Comparison of ENCODE assay signal across 20 cellular contexts in the genomic region with DNA sequence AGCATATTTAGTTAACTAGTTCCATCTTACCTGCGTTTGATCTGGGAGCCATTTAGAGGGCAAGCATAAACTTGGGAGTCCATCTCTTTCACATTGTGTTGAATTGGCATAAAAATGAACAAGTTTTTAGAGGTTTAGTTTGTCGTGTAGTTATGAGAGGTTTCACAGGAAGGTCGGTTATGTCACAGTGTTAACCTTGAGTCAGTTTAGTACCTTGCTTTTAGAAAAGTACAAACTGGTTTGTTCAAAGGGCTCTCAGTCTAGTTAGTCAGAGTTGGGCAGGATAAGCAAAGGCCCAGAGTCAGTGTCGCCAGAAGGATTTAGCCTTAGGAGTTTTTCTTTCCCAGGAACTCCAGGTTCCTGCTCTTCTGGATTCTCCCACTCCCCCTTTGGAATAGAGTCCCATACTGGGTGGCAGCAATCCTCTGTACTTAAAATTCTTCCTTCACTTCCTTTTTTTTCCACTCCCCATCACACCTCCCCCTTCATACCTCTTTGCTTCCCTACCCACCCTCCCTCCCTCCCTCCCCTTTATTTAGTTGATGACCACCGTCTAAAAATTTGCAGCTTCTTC. TPM values are rescaled to one million over a fixed set of nuclear protein-coding genes. Genes with fewer than 3 reads are reported as not detected.
DNase-seq lines count a peak whose midpoint lies in the region; ATAC-seq, FAIRE-seq and TF ChIP-seq lines count a peak whose summit lies in the region.
"Had no signal": no experiment of that assay in that cellular context is flagged by ENCODE, and none has a peak within 500 bp of the region (broad histone marks: within the 10 kb centered on the region; RNA-seq: fewer than 3 reads in every experiment).

No MANE protein-coding gene starts in this region.

- peaks cover 68% of the 10 kb centered on the region for H3K4me1 Mint-ChIP-seq in activated T-cell treated with anti-CD3 and anti-CD28 coated beads, Interleukin-2, amount 50 U/mL, for 24 hours (ENCODE audit: low read depth)
- H3K4me1 Mint-ChIP-seq in astrocyte (ENCODE audit: low read depth, unreplicated experiment) (peaks cover 55% of the 10 kb centered on the region), osteocyte (ENCODE audit: unreplicated experiment) (peaks cover 8% of the 10 kb centered on the region)
- peaks cover 46% of the 10 kb centered on the region for H3K4me1 Mint-ChIP-seq in activated CD8-positive, alpha-beta memory T cell treated with anti-CD3 and anti-CD28 coated beads, Interleukin-2, amount 10 ng/mL, durations not matched to agents 7 days and 5 days

- ATAC-seq in HG03025 (IDR thresholded peaks at IDR 0.05; ENCODE audit: low FRiP score, unreplicated experiment) = no peak
- ATAC-seq in activated CD8-positive, alpha-beta memory T cell treated with anti-CD3 and anti-CD28 coated beads, Interleukin-2, amount 10 ng/mL, durations not matched to agents 7 days and 5 days = no peak
- ATAC-seq: stimulated activated naive B cell treated with anti-CD40 and anti-IgM and Interleukin-4, amounts not matched to agents 10 μg/mL and 1 μg/mL and 100 μg/mL, for 72 hours had no signal

- H3K27me3 Mint-ChIP-seq in activated T-cell treated with anti-CD3 and anti-CD28 coated beads, Interleukin-2, amount 50 U/mL, for 24 hours = no peaks in the 10 kb centered on the region
- H3K27me3 Mint-ChIP-seq in astrocyte (ENCODE audit: low read depth, unreplicated experiment) (no peaks in the 10 kb centered on the region), osteocyte (ENCODE audit: unreplicated experiment) (no peaks in the 10 kb centered on the region)
- H3K27me3 Mint-ChIP-seq in activated CD8-positive, alpha-beta memory T cell treated with anti-CD3 and anti-CD28 coated beads, Interleukin-2, amount 10 ng/mL, durations not matched to agents 7 days and 5 days = no peaks in the 10 kb centered on the region
- H3K27me3 Mint-ChIP-seq: stimulated activated naive B cell treated with anti-CD40 and anti-IgM and Interleukin-4, amounts not matched to agents 10 μg/mL and 1 μg/mL and 100 μg/mL, for 72 hours had no signal

- H3K79me2 ChIP-seq in astrocyte (ENCODE audit: insufficient read depth, low read length) = peaks cover 98% of the 10 kb centered on the region

- H4K20me1 ChIP-seq in astrocyte (ENCODE audit: insufficient read depth, low read length) = peaks cover 100% of the 10 kb centered on the region

- no peak overlapping the region for H3K4me2 ChIP-seq in astrocyte (ENCODE audit: low read length)

- FAIRE-seq in astrocyte (lab: Jason Lieb, UNC) = no peak

- H3K36me3 ChIP-seq in HUES6 (ENCODE audit: control insufficient read depth, insufficient read depth, low read length) = peaks cover 100% of the 10 kb centered on the region
- H3K36me3 ChIP-seq in astrocyte (ENCODE audit: insufficient read depth, low read length) = peaks cover 95% of the 10 kb centered on the region

- no peak overlapping the region for H2AFZ ChIP-seq in astrocyte (ENCODE audit: low read depth, low read length)

- peak overlapping the region; percentile 58 for H3K27ac Mint-ChIP-seq in activated T-cell treated with anti-CD3 and anti-CD28 coated beads, Interleukin-2, amount 50 U/mL, for 24 hours
- H3K27ac Mint-ChIP-seq in astrocyte (ENCODE audit: unreplicated experiment) = peak overlapping the region; percentile 6
- H3K27ac Mint-ChIP-seq in osteocyte (ENCODE audit: unreplicated experiment) = peak overlapping the region; percentile 45
- H3K27ac Mint-ChIP-seq in activated CD8-positive, alpha-beta memory T cell treated with anti-CD3 and anti-CD28 coated beads, Interleukin-2, amount 10 ng/mL, durations not matched to agents 7 days and 5 days = no peak overlapping the region
- H3K27ac Mint-ChIP-seq: stimulated activated naive B cell treated with anti-CD40 and anti-IgM and Interleukin-4, amounts not matched to agents 10 μg/mL and 1 μg/mL and 100 μg/mL, for 72 hours had no signal

- no peak overlapping the region for H3K9ac ChIP-seq in HUES6 (ENCODE audit: low read length)
- H3K9ac ChIP-seq in astrocyte (ENCODE audit: low read length) = no peak overlapping the region

- peaks cover 100% of the 10 kb centered on the region for H3K36me3 Mint-ChIP-seq in activated T-cell treated with anti-CD3 and anti-CD28 coated beads, Interleukin-2, amount 50 U/mL, for 24 hours (ENCODE audit: low read depth)
- H3K36me3 Mint-ChIP-seq in astrocyte (ENCODE audit: low read depth, unreplicated experiment) (peaks cover 46% of the 10 kb centered on the region), osteocyte (ENCODE audit: unreplicated experiment) (peaks cover 82% of the 10 kb centered on the region)
- H3K36me3 Mint-ChIP-seq in activated CD8-positive, alpha-beta memory T cell treated with anti-CD3 and anti-CD28 coated beads, Interleukin-2, amount 10 ng/mL, durations not matched to agents 7 days and 5 days = peaks cover 88% of the 10 kb centered on the region

- H3K27me3 ChIP-seq in HUES6 (ENCODE audit: control insufficient read depth, insufficient read depth, low read length) (no peaks in the 10 kb centered on the region), astrocyte (ENCODE audit: insufficient read depth, low read length) (no peaks in the 10 kb centered on the region)
- H3K27me3 ChIP-seq: BLaER1 treated with 17β-estradiol and CSF1 and Interleukin-3, amounts not matched to agents 10 nM and 100 nM; thyroid gland had no signal

- H3K27ac ChIP-seq in HUES6 (ENCODE audit: low read depth, low read length) = peak overlapping the region; percentile 2; the same call in 1 of the 2 replicates
- no peak overlapping the region for H3K27ac ChIP-seq in astrocyte (ENCODE audit: low read depth, low read length)
- H3K27ac ChIP-seq: BLaER1 treated with 17β-estradiol and CSF1 and Interleukin-3, amounts not matched to agents 10 nM and 100 nM; thyroid gland had no signal

- no peaks in the 10 kb centered on the region for H3K9me3 Mint-ChIP-seq in activated T-cell treated with anti-CD3 and anti-CD28 coated beads, Interleukin-2, amount 50 U/mL, for 24 hours
- H3K9me3 Mint-ChIP-seq in astrocyte (ENCODE audit: unreplicated experiment) = no peaks in the 10 kb centered on the region
- no peaks in the 10 kb centered on the region for H3K9me3 Mint-ChIP-seq in osteocyte (ENCODE audit: unreplicated experiment)
- H3K9me3 Mint-ChIP-seq in activated CD8-positive, alpha-beta memory T cell treated with anti-CD3 and anti-CD28 coated beads, Interleukin-2, amount 10 ng/mL, durations not matched to agents 7 days and 5 days (ENCODE audit: low read depth) = no peaks in the 10 kb centered on the region
- H3K9me3 Mint-ChIP-seq: neural crest cell; stimulated activated naive B cell treated with anti-CD40 and anti-IgM and Interleukin-4, amounts not matched to agents 10 μg/mL and 1 μg/mL and 100 μg/mL, for 72 hours had no signal

- H3K9me3 ChIP-seq in HUES6 (ENCODE audit: control insufficient read depth, insufficient read depth, low read depth, low read length) (no peaks in the 10 kb centered on the region), astrocyte (ENCODE audit: insufficient read depth, low read depth, low read length) (no peaks in the 10 kb centered on the region)
- H3K9me3 ChIP-seq: BLaER1 treated with 17β-estradiol and CSF1 and Interleukin-3, amounts not matched to agents 10 nM and 100 nM; thyroid gland had no signal

- TF ChIP-seq CTCF in astrocyte (IDR thresholded peaks at IDR 0.05; ENCODE audit: insufficient read depth, low read depth, low read length) = no peak
- TF ChIP-seq CTCF in osteocyte (IDR thresholded peaks at IDR 0.05) = no peak

- no peak overlapping the region for H3K4me3 Mint-ChIP-seq in activated T-cell treated with anti-CD3 and anti-CD28 coated beads, Interleukin-2, amount 50 U/mL, for 24 hours
- no peak overlapping the region for H3K4me3 Mint-ChIP-seq in astrocyte (ENCODE audit: unreplicated experiment)
- H3K4me3 Mint-ChIP-seq in osteocyte (ENCODE audit: unreplicated experiment) = no peak overlapping the region
- no peak overlapping the region for H3K4me3 Mint-ChIP-seq in activated CD8-positive, alpha-beta memory T cell treated with anti-CD3 and anti-CD28 coated beads, Interleukin-2, amount 10 ng/mL, durations not matched to agents 7 days and 5 days
- H3K4me3 Mint-ChIP-seq: neural crest cell; stimulated activated naive B cell treated with anti-CD40 and anti-IgM and Interleukin-4, amounts not matched to agents 10 μg/mL and 1 μg/mL and 100 μg/mL, for 72 hours had no signal

- DNase-seq in activated T-cell treated with anti-CD3 and anti-CD28 coated beads, Interleukin-2, amount 50 U/mL, for 24 hours = no peak
- DNase-seq in activated T-cell treated with anti-CD3 and anti-CD28 coated beads, Interleukin-2, amount 50 U/mL, for 1 hour = no peak
- DNase-seq in astrocyte (ENCODE audit: low read depth) (no peak), osteocyte (ENCODE audit: extremely low spot score, unreplicated experiment) (no peak)
- DNase-seq in activated CD8-positive, alpha-beta memory T cell treated with anti-CD3 and anti-CD28 coated beads, Interleukin-2, amount 10 ng/mL, durations not matched to agents 7 days and 5 days = no peak
- no peak for DNase-seq in stimulated activated CD4-positive, alpha-beta T cell treated with anti-CD3 and anti-CD28 coated beads, Interleukin-4, amount 100 ng/mL, for 4 hours
- DNase-seq: effector CD8-positive, alpha-beta T cell; GDM1; islet precursor cell; NCI-H1417 treated with DMSO at 0.1 percent for 48 hours; NCI-H774; stimulated activated naive B cell treated with anti-CD40 and anti-IgM and Interleukin-4, amounts not matched to agents 10 μg/mL and 1 μg/mL and 100 μg/mL, for 72 hours; thyroid gland had no signal

- H3K4me3 ChIP-seq in HUES6 (ENCODE audit: low read depth, low read length) = no peak overlapping the region
- H3K4me3 ChIP-seq in astrocyte (ENCODE audit: insufficient read depth, low read depth, low read length) = no peak overlapping the region
- H3K4me3 ChIP-seq: BLaER1 treated with 17β-estradiol and CSF1 and Interleukin-3, amounts not matched to agents 10 nM and 100 nM; thyroid gland had no signal

- H3K4me1 ChIP-seq in HUES6 (ENCODE audit: control insufficient read depth, insufficient read depth, low read length) (peaks cover 9% of the 10 kb centered on the region), astrocyte (ENCODE audit: insufficient read depth, low read length) (no peaks in the 10 kb centered on the region)
- H3K4me1 ChIP-seq: thyroid gland had no signal

- CTCF ChIA-PET in activated CD8-positive, alpha-beta memory T cell treated with anti-CD3 and anti-CD28 coated beads, Interleukin-2, amount 10 ng/mL, durations not matched to agents 7 days and 5 days (lab: Charles Lee) = interaction anchor here (0.9 to 1.8 kb wide), 3 partner anchors 11 to 45 kb away, joined by 4 to 8 read pairs (median 5); no protein-coding TSS in a partner anchor

RNA-seq across cellular contexts. Expression of gene PCBP2, which starts 12.0 kb away (rescaled TPM):
- total RNA-seq in astrocyte (708 and 733 TPM in 2 replicates), osteocyte (984 and 1,015 TPM in 2 replicates)
- 100 to 1,000 TPM; 721 to 867 TPM for total RNA-seq in activated CD8-positive, alpha-beta memory T cell treated with anti-CD3 and anti-CD28 coated beads, Interleukin-2, amount 10 ng/mL, durations not matched to agents 7 days and 5 days

RNA-seq across cellular contexts. Expression of gene PRR13, which starts 22.4 kb away (rescaled TPM):
- total RNA-seq in astrocyte (159 and 190 TPM in 2 replicates), osteocyte (102 and 105 TPM in 2 replicates)
- total RNA-seq in activated CD8-positive, alpha-beta memory T cell treated with anti-CD3 and anti-CD28 coated beads, Interleukin-2, amount 10 ng/mL, durations not matched to agents 7 days and 5 days = 100 to 1,000 TPM; 235 to 244 TPM

RNA-seq across cellular contexts. Expression of gene MAP3K12, which starts 35.4 kb away (rescaled TPM):
- total RNA-seq in astrocyte = 11.1 and 13.1 TPM in 2 replicates
- 47.7 and 51.8 TPM in 2 replicates for total RNA-seq in osteocyte
- 10 to 100 TPM; 19.1 to 19.3 TPM for total RNA-seq in activated CD8-positive, alpha-beta memory T cell treated with anti-CD3 and anti-CD28 coated beads, Interleukin-2, amount 10 ng/mL, durations not matched to agents 7 days and 5 days

RNA-seq across cellular contexts. Expression of gene TARBP2, which starts 37.2 kb away (rescaled TPM):
- 40.4 and 51.1 TPM in 2 replicates for total RNA-seq in astrocyte
- total RNA-seq in osteocyte = 33.9 and 38.8 TPM in 2 replicates
- 10 to 100 TPM; 29.7 to 38.7 TPM for total RNA-seq in activated CD8-positive, alpha-beta memory T cell treated with anti-CD3 and anti-CD28 coated beads, Interleukin-2, amount 10 ng/mL, durations not matched to agents 7 days and 5 days

RNA-seq across cellular contexts. Expression of gene AMHR2, which starts 40.2 kb away (rescaled TPM):
- total RNA-seq in astrocyte (not detected in 2 replicates), osteocyte (not detected in 2 replicates)
- not detected for total RNA-seq in activated CD8-positive, alpha-beta memory T cell treated with anti-CD3 and anti-CD28 coated beads, Interleukin-2, amount 10 ng/mL, durations not matched to agents 7 days and 5 days
- total RNA-seq: A673, HT-29, mesenteric fat pad, neural crest cell had no signal
